18 cellular contexts compared by ENCODE assay signal in genomic region chr22:30167734-30168133, GRCh38.
"Had no signal": no experiment of that assay in that cellular context is flagged by ENCODE, and none has a peak within 500 bp of the region (broad histone marks: within the 10 kb centered on the region; RNA-seq: fewer than 3 reads in every experiment).

No MANE protein-coding gene starts in this region.

- H3K27me3 Mint-ChIP-seq: naive thymus-derived CD4-positive, alpha-beta T cell had no signal

- ATAC-seq: gastroesophageal sphincter; left lobe of liver; naive thymus-derived CD4-positive, alpha-beta T cell; right cardiac atrium; upper lobe of right lung had no signal

- H3K9me3 Mint-ChIP-seq: neural crest cell had no signal

- H3K4me3 Mint-ChIP-seq: naive thymus-derived CD4-positive, alpha-beta T cell; neural crest cell had no signal

- H3K27ac Mint-ChIP-seq: naive thymus-derived CD4-positive, alpha-beta T cell; progenitor cell of endocrine pancreas had no signal

- H3K4me1 Mint-ChIP-seq: neural crest cell had no signal

- DNase-seq: cortex of kidney; dorsolateral prefrontal cortex; effector CD8-positive, alpha-beta T cell; glutamatergic neuron; islet precursor cell; mammary epithelial cell; naive thymus-derived CD4-positive, alpha-beta T cell; ovary; right cardiac atrium; small intestine; stimulated activated CD4-positive, alpha-beta T cell treated with anti-CD3 and anti-CD28 coated beads, Interleukin-12 subunit alpha, Interleukin-12 subunit beta, amount 100 ng/mL, for 4 hours; stimulated activated naive CD4-positive, alpha-beta T cell treated with Interleukin-2 at 50 U/mL for 16 hours; testis; upper lobe of right lung had no signal
